ENCODE assay signal across 17 cellular contexts in the genomic region with DNA sequence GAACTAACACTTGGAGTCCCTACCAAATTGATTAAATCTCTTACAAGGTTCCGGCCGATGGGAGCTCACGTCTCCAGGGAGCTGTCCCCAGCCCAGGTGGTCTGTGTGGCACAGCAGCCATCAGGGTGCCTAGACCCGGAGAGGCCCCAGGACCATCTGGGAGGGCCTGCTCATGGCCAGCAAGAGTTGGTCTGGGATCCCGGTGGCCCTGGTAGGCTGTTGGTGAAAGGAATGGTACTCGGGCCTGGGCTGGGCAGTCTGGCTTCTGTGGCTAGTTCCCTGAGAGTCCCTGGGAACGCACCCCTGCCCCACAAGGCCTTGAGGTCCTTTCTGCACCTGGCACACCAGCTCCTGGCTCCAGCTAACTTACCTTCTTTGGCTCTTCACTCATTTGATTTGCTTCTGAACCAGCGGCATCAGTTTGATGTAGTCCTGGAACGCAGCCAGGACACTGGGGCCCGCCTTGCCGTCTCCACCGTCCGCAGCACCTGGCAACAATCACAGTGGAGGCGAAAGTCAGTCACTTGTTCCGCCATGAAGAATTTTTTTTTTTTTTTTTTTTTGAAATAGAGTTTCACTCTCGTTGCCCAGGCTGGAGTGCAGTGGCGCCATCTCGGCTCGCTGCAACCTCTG.
DNase-seq lines count a peak whose midpoint lies in the region; ATAC-seq and TF ChIP-seq lines count a peak whose summit lies in the region.
"Had no signal": no experiment of that assay in that cellular context is flagged by ENCODE, and none has a peak within 500 bp of the region (broad histone marks: within the 10 kb centered on the region; RNA-seq: fewer than 3 reads in every experiment).

No MANE protein-coding gene starts in this region.

- TF ChIP-seq CTCF in WERI-Rb-1 (IDR thresholded peaks at IDR 0.05; ENCODE audit: low read depth, low read length): no peak

- H3K4me1 ChIP-seq in mesenchymal stem cell (ENCODE audit: control insufficient read depth, insufficient read depth, low read depth, low read length): peaks cover 24% of the 10 kb centered on the region

- H2BK5ac ChIP-seq in mesenchymal stem cell (ENCODE audit: low read depth, low read length, poor library complexity, severe bottlenecking): no peak overlapping the region

- no peak overlapping the region for H2BK12ac ChIP-seq in mesenchymal stem cell (ENCODE audit: low read length in 2 of 2)

- H3K27ac ChIP-seq in WERI-Rb-1: no peak overlapping the region
- H3K27ac ChIP-seq in mesenchymal stem cell (ENCODE audit: low read length, poor library complexity, severe bottlenecking): no peak overlapping the region
- H3K27ac ChIP-seq: brain microvascular endothelial cell, C4-2B, spleen had no signal

- peaks cover 2% of the 10 kb centered on the region for H3K79me1 ChIP-seq in mesenchymal stem cell (replicated peaks; ENCODE audit: low read length, poor library complexity, severe bottlenecking)

- 95% methylated on average over 19 of the region's 19 CpGs for WGBS in mesenchymal stem cell

- H3K4ac ChIP-seq in mesenchymal stem cell (ENCODE audit: low read depth in 1 of 2, low read length in 2 of 2): no peak overlapping the region

- no peak overlapping the region for H3K4me2 ChIP-seq in mesenchymal stem cell (ENCODE audit: low read length, poor library complexity, severe bottlenecking)

- no peak overlapping the region for H4K8ac ChIP-seq in mesenchymal stem cell (ENCODE audit: low read length)

- no peaks in the 10 kb centered on the region; the same call in 1 of the 2 replicates for H3K36me3 ChIP-seq in WERI-Rb-1
- peaks cover 0 to 10% of the 10 kb centered on the region in 2 experiments for H3K36me3 ChIP-seq in mesenchymal stem cell (ENCODE audit: control insufficient read depth in 1 of 2, insufficient read depth in 2 of 2, low read depth in 1 of 2, low read length in 2 of 2)
- H3K36me3 ChIP-seq: brain microvascular endothelial cell, spleen had no signal

- H3K23ac ChIP-seq in mesenchymal stem cell (ENCODE audit: low read length in 2 of 2): no peak overlapping the region

- H3K4me3 ChIP-seq in WERI-Rb-1 (ENCODE audit: low read depth, low read length) (no peak overlapping the region), mesenchymal stem cell (ENCODE audit: insufficient read depth in 1 of 2, low read depth in 1 of 2, low read length in 2 of 2) (no peak overlapping the region)
- H3K4me3 ChIP-seq: spleen had no signal

- no peak overlapping the region for H4K91ac ChIP-seq in mesenchymal stem cell (ENCODE audit: low read length)

- H2BK120ac ChIP-seq in mesenchymal stem cell (ENCODE audit: low read depth, low read length): no peak overlapping the region

- no peak overlapping the region for H2AFZ ChIP-seq in mesenchymal stem cell (ENCODE audit: low read depth, low read length)

- H2BK15ac ChIP-seq in mesenchymal stem cell (ENCODE audit: low read depth, poor library complexity, severe bottlenecking): no peak overlapping the region

- H3K27me3 ChIP-seq in WERI-Rb-1 (ENCODE audit: insufficient read depth, low read depth, severe bottlenecking): no peaks in the 10 kb centered on the region
- H3K27me3 ChIP-seq in mesenchymal stem cell (ENCODE audit: control insufficient read depth in 1 of 2, insufficient read depth in 1 of 2, low read length in 2 of 2): peaks cover 0 to 13% of the 10 kb centered on the region in 2 experiments
- H3K27me3 ChIP-seq: brain microvascular endothelial cell had no signal

- no peak for TF ChIP-seq POLR2A in erythroblast (IDR thresholded peaks at IDR 0.05; ENCODE audit: low read length)

- H3K18ac ChIP-seq in mesenchymal stem cell (ENCODE audit: low read depth in 1 of 2, low read length in 2 of 2): no peak overlapping the region

- DNase-seq in NCI-H146 (lab: John Stamatoyannopoulos, UW): peak; percentile 48
- no peak for DNase-seq in NCI-H146 treated with DMSO at 0.1 percent for 48 hours (lab: John Stamatoyannopoulos, UW; ENCODE audit: unreplicated experiment)
- DNase-seq in NCI-H2171 (lab: John Stamatoyannopoulos, UW): peak; percentile 82
- DNase-seq in WERI-Rb-1: peak; percentile 6
- no peak for DNase-seq in mesenchymal stem cell
- no peak for DNase-seq in erythroblast (lab: John Stamatoyannopoulos, UW)
- DNase-seq in HPDE6-E6E7 (ENCODE audit: extremely low spot score): no peak
- DNase-seq: activated CD8-positive, alpha-beta memory T cell treated with anti-CD3 and anti-CD28 coated beads for 24 hours; brain microvascular endothelial cell; foreskin fibroblast; NCI-H226; spleen; stimulated activated CD8-positive, alpha-beta memory T cell treated with anti-CD3 and anti-CD28 coated beads, Interleukin-4, amount 100 ng/mL, for 48 hours; T-helper 17 cell had no signal

- H3K9ac ChIP-seq in mesenchymal stem cell (ENCODE audit: low read length): no peak overlapping the region

- no peak overlapping the region for H3K14ac ChIP-seq in mesenchymal stem cell (ENCODE audit: low read length in 2 of 2)

- H3K9me3 ChIP-seq in WERI-Rb-1 (ENCODE audit: severe bottlenecking) (no peaks in the 10 kb centered on the region), mesenchymal stem cell (ENCODE audit: control insufficient read depth, low read length) (no peaks in the 10 kb centered on the region)
- H3K9me3 ChIP-seq: spleen had no signal

- no peak; the same call in 2 of the 3 replicates for ATAC-seq in SK-N-SH treated with all-trans-retinoic acid at 6 μM for 48 hours
- ATAC-seq: Right ventricle myocardium inferior, T-helper 17 cell had no signal

- H2AK5ac ChIP-seq in mesenchymal stem cell (ENCODE audit: low read length, severe bottlenecking): no peak overlapping the region

TF ChIP-seq in SK-N-SH treated with all-trans-retinoic acid at 6 μM for 48 hours, 23 proteins besides CTCF, POLR2A, EP300 and RAD21 (continues in another document):
- TF ChIP-seq, protein P1, sequence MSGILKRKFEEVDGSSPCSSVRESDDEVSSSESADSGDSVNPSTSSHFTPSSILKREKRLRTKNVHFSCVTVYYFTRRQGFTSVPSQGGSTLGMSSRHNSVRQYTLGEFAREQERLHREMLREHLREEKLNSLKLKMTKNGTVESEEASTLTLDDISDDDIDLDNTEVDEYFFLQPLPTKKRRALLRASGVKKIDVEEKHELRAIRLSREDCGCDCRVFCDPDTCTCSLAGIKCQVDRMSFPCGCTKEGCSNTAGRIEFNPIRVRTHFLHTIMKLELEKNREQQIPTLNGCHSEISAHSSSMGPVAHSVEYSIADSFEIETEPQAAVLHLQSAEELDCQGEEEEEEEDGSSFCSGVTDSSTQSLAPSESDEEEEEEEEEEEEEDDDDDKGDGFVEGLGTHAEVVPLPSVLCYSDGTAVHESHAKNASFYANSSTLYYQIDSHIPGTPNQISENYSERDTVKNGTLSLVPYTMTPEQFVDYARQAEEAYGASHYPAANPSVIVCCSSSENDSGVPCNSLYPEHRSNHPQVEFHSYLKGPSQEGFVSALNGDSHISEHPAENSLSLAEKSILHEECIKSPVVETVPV (CRISPR knock-in tag; IDR thresholded peaks at IDR 0.05): no peak
- TF ChIP-seq, protein P2, sequence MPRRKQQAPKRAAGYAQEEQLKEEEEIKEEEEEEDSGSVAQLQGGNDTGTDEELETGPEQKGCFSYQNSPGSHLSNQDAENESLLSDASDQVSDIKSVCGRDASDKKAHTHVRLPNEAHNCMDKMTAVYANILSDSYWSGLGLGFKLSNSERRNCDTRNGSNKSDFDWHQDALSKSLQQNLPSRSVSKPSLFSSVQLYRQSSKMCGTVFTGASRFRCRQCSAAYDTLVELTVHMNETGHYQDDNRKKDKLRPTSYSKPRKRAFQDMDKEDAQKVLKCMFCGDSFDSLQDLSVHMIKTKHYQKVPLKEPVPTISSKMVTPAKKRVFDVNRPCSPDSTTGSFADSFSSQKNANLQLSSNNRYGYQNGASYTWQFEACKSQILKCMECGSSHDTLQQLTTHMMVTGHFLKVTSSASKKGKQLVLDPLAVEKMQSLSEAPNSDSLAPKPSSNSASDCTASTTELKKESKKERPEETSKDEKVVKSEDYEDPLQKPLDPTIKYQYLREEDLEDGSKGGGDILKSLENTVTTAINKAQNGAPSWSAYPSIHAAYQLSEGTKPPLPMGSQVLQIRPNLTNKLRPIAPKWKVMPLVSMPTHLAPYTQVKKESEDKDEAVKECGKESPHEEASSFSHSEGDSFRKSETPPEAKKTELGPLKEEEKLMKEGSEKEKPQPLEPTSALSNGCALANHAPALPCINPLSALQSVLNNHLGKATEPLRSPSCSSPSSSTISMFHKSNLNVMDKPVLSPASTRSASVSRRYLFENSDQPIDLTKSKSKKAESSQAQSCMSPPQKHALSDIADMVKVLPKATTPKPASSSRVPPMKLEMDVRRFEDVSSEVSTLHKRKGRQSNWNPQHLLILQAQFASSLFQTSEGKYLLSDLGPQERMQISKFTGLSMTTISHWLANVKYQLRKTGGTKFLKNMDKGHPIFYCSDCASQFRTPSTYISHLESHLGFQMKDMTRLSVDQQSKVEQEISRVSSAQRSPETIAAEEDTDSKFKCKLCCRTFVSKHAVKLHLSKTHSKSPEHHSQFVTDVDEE (CRISPR knock-in tag; IDR thresholded peaks at IDR 0.05): no peak
- TF ChIP-seq ESRRG (CRISPR knock-in tag; IDR thresholded peaks at IDR 0.05) (no peak), ZNF8 (CRISPR knock-in tag; IDR thresholded peaks at IDR 0.05) (no peak), PPARA (CRISPR knock-in tag; IDR thresholded peaks at IDR 0.05; ENCODE audit: borderline replicate concordance) (no peak), BACH2 (CRISPR knock-in tag; IDR thresholded peaks at IDR 0.05; ENCODE audit: borderline replicate concordance) (no peak), ZFP30 (CRISPR knock-in tag; IDR thresholded peaks at IDR 0.05) (no peak)
- TF ChIP-seq, protein P3, sequence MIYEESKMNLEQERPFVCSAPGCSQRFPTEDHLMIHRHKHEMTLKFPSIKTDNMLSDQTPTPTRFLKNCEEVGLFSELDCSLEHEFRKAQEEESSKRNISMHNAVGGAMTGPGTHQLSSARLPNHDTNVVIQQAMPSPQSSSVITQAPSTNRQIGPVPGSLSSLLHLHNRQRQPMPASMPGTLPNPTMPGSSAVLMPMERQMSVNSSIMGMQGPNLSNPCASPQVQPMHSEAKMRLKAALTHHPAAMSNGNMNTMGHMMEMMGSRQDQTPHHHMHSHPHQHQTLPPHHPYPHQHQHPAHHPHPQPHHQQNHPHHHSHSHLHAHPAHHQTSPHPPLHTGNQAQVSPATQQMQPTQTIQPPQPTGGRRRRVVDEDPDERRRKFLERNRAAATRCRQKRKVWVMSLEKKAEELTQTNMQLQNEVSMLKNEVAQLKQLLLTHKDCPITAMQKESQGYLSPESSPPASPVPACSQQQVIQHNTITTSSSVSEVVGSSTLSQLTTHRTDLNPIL (CRISPR knock-in tag; IDR thresholded peaks at IDR 0.05; ENCODE audit: low read depth): no peak

Comparison
In these comparisons a context has a peak if more than half of its experiments do, and no peak if none do; other contexts are left out.
1. DNase-seq: peak in NCI-H146 (single experiment), NCI-H2171 (single experiment) and WERI-Rb-1 (single experiment); none in NCI-H146 treated with DMSO at 0.1 percent for 48 hours (single experiment), mesenchymal stem cell (single experiment), erythroblast (0 of 2) and HPDE6-E6E7 (single experiment).